In the genomic region with DNA sequence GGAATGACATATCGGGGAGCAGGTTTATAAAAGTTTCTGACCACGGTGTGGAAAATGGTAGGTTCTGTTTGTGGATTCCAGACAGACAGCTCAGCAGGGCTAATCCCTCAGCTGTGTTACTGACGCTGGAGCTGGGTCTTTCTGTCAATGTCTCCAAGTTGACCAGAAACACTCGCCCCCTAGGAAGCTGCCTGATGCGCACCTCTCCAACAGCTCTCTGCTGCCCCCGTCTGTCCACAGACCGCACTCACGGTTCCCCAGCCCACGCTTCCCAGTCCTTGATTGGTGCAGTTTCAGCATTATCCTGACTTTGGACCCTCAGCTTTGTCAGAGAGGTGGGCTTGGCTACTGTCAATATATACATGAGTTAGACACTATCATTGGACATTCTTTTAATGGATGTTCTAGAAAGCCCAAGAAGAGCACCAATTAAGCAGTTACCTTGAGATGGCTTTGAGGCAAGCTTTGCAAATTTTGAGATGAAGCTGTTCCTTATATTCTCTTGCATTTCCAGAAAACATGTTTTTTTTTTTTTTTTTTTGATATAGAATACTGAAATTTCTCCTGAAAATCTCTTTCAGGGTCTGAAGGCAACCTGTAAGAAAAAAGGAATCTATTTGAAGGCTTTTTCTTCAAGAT, we compare ENCODE assay signal across 1 cellular context.
A peak's percentile ranks its signal among the peaks of the same experiment; 100 is the strongest.
TF ChIP-seq lines count a peak whose summit lies in the region.

No MANE protein-coding gene starts in this region.

TF ChIP-seq in HepG2, 621 proteins besides CTCF, POLR2A, EP300 and RAD21 (continued from another document and continues in another):
- TF ChIP-seq, protein P1, sequence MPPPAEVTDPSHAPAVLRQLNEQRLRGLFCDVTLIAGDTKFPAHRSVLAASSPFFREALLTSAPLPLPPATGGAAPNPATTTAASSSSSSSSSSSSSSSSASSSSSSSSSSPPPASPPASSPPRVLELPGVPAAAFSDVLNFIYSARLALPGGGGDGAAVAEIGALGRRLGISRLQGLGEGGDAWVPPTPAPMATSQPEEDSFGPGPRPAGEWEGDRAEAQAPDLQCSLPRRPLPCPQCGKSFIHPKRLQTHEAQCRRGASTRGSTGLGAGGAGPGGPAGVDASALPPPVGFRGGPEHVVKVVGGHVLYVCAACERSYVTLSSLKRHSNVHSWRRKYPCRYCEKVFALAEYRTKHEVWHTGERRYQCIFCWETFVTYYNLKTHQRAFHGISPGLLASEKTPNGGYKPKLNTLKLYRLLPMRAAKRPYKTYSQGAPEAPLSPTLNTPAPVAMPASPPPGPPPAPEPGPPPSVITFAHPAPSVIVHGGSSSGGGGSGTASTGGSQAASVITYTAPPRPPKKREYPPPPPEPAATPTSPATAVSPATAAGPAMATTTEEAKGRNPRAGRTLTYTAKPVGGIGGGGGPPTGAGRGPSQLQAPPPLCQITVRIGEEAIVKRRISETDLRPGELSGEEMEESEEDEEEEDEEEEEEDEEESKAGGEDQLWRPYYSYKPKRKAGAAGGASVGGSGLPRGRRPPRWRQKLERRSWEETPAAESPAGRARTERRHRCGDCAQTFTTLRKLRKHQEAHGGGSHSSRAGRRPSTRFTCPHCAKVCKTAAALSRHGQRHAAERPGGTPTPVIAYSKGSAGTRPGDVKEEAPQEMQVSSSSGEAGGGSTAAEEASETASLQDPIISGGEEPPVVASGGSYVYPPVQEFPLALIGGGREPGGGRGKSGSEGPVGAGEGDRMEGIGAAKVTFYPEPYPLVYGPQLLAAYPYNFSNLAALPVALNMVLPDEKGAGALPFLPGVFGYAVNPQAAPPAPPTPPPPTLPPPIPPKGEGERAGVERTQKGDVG (CRISPR knock-in tag; IDR thresholded peaks at IDR 0.05; ENCODE audit: borderline replicate concordance): no peak
- TF ChIP-seq KMT2A (CRISPR knock-in tag; IDR thresholded peaks at IDR 0.05) (no peak), KDM2A (CRISPR knock-in tag; IDR thresholded peaks at IDR 0.05; ENCODE audit: borderline replicate concordance, low read depth) (peak; percentile 70; the same call in 1 of the 2 replicates), ZNF782 (CRISPR knock-in tag; IDR thresholded peaks at IDR 0.05; ENCODE audit: borderline replicate concordance) (no peak), RBFOX2 (IDR thresholded peaks at IDR 0.05; ENCODE audit: low read depth, low read length) (no peak), ZNF326 (CRISPR knock-in tag; IDR thresholded peaks at IDR 0.05; ENCODE audit: borderline replicate concordance) (no peak), ATF5 (CRISPR knock-in tag; IDR thresholded peaks at IDR 0.05; ENCODE audit: low read depth) (no peak), MEIS2 (CRISPR knock-in tag; IDR thresholded peaks at IDR 0.05) (no peak), ZNF713 (CRISPR knock-in tag; IDR thresholded peaks at IDR 0.05) (no peak), ZNF234 (CRISPR knock-in tag; conservative IDR thresholded peaks at IDR 0.05) (no peak), ZNF792 (CRISPR knock-in tag; IDR thresholded peaks at IDR 0.05) (no peak), ZNF225 (CRISPR knock-in tag; IDR thresholded peaks at IDR 0.05) (no peak), ATF7-NPFF (CRISPR knock-in tag; IDR thresholded peaks at IDR 0.05; ENCODE audit: low read depth) (no peak), ATF7 (IDR thresholded peaks at IDR 0.05) (no peak), ATF7 (CRISPR knock-in tag; IDR thresholded peaks at IDR 0.05) (no peak), ZNF484 (CRISPR knock-in tag; IDR thresholded peaks at IDR 0.05; ENCODE audit: borderline replicate concordance, low read depth) (no peak), FOXP1 (IDR thresholded peaks at IDR 0.05) (no peak), FOXP1 (CRISPR knock-in tag; IDR thresholded peaks at IDR 0.05) (no peak), MED13 (CRISPR knock-in tag; IDR thresholded peaks at IDR 0.05) (no peak), CCDC6 (CRISPR knock-in tag; IDR thresholded peaks at IDR 0.05) (no peak), ZBTB7A (CRISPR knock-in tag; IDR thresholded peaks at IDR 0.05) (0 out of 2 replicates have a peak, but pooled peaks have one; percentile 31), MED8 (CRISPR knock-in tag; IDR thresholded peaks at IDR 0.05; ENCODE audit: insufficient replicate concordance) (no peak), NFYB (CRISPR knock-in tag; IDR thresholded peaks at IDR 0.05) (no peak), ZNF773 (CRISPR knock-in tag; IDR thresholded peaks at IDR 0.05; ENCODE audit: borderline replicate concordance) (no peak), ZMYM4 (CRISPR knock-in tag; IDR thresholded peaks at IDR 0.05) (peak; percentile 56; the same call in 1 of the 2 replicates), RORA (CRISPR knock-in tag; IDR thresholded peaks at IDR 0.05) (no peak), NRL (CRISPR knock-in tag; IDR thresholded peaks at IDR 0.05; ENCODE audit: borderline replicate concordance) (no peak), ZNF260 (CRISPR knock-in tag; IDR thresholded peaks at IDR 0.05; ENCODE audit: borderline replicate concordance, low read depth) (no peak), ZNF891 (CRISPR knock-in tag; IDR thresholded peaks at IDR 0.05) (no peak), MTF2 (CRISPR knock-in tag; IDR thresholded peaks at IDR 0.05; ENCODE audit: borderline replicate concordance) (no peak), AHR (CRISPR knock-in tag; IDR thresholded peaks at IDR 0.05) (0 out of 2 replicates have a peak, but pooled peaks have one; percentile 37), MAFK (conservative IDR thresholded peaks at IDR 0.05 in 1 of 2, IDR thresholded peaks at IDR 0.05 in 1 of 2; ENCODE audit: low read length in 2 of 2) (peak in 1 of 2 experiments; percentile 49; a peak in 1 of 4 replicates), ADNP (CRISPR knock-in tag; IDR thresholded peaks at IDR 0.05) (no peak), DNMT1 (CRISPR knock-in tag; IDR thresholded peaks at IDR 0.05) (no peak), ZFP91 (CRISPR knock-in tag; IDR thresholded peaks at IDR 0.05; ENCODE audit: borderline replicate concordance) (0 out of 2 replicates have a peak, but pooled peaks have one; percentile 21), ZNF547 (CRISPR knock-in tag; IDR thresholded peaks at IDR 0.05) (no peak), USF2 (IDR thresholded peaks at IDR 0.05; ENCODE audit: low read depth, low read length) (no peak), USF2 (CRISPR knock-in tag; IDR thresholded peaks at IDR 0.05; ENCODE audit: borderline replicate concordance) (no peak), GTF2F1 (IDR thresholded peaks at IDR 0.05; ENCODE audit: low read length) (no peak), ZNF841 (CRISPR knock-in tag; IDR thresholded peaks at IDR 0.05; ENCODE audit: borderline replicate concordance) (no peak), MIER2 (CRISPR knock-in tag; IDR thresholded peaks at IDR 0.05) (no peak), ZMYM3 (CRISPR knock-in tag; IDR thresholded peaks at IDR 0.05) (no peak), ZNF709 (CRISPR knock-in tag; IDR thresholded peaks at IDR 0.05) (no peak), RELA (CRISPR knock-in tag; IDR thresholded peaks at IDR 0.05) (no peak), HHEX (CRISPR knock-in tag; IDR thresholded peaks at IDR 0.05) (no peak), ZNF274 (CRISPR knock-in tag; IDR thresholded peaks at IDR 0.05) (no peak)
- TF ChIP-seq, protein P2, sequence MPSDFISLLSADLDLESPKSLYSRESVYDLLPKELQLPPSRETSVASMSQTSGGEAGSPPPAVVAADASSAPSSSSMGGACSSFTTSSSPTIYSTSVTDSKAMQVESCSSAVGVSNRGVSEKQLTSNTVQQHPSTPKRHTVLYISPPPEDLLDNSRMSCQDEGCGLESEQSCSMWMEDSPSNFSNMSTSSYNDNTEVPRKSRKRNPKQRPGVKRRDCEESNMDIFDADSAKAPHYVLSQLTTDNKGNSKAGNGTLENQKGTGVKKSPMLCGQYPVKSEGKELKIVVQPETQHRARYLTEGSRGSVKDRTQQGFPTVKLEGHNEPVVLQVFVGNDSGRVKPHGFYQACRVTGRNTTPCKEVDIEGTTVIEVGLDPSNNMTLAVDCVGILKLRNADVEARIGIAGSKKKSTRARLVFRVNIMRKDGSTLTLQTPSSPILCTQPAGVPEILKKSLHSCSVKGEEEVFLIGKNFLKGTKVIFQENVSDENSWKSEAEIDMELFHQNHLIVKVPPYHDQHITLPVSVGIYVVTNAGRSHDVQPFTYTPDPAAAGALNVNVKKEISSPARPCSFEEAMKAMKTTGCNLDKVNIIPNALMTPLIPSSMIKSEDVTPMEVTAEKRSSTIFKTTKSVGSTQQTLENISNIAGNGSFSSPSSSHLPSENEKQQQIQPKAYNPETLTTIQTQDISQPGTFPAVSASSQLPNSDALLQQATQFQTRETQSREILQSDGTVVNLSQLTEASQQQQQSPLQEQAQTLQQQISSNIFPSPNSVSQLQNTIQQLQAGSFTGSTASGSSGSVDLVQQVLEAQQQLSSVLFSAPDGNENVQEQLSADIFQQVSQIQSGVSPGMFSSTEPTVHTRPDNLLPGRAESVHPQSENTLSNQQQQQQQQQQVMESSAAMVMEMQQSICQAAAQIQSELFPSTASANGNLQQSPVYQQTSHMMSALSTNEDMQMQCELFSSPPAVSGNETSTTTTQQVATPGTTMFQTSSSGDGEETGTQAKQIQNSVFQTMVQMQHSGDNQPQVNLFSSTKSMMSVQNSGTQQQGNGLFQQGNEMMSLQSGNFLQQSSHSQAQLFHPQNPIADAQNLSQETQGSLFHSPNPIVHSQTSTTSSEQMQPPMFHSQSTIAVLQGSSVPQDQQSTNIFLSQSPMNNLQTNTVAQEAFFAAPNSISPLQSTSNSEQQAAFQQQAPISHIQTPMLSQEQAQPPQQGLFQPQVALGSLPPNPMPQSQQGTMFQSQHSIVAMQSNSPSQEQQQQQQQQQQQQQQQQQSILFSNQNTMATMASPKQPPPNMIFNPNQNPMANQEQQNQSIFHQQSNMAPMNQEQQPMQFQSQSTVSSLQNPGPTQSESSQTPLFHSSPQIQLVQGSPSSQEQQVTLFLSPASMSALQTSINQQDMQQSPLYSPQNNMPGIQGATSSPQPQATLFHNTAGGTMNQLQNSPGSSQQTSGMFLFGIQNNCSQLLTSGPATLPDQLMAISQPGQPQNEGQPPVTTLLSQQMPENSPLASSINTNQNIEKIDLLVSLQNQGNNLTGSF (CRISPR knock-in tag; IDR thresholded peaks at IDR 0.05): no peak
- TF ChIP-seq, protein P3, sequence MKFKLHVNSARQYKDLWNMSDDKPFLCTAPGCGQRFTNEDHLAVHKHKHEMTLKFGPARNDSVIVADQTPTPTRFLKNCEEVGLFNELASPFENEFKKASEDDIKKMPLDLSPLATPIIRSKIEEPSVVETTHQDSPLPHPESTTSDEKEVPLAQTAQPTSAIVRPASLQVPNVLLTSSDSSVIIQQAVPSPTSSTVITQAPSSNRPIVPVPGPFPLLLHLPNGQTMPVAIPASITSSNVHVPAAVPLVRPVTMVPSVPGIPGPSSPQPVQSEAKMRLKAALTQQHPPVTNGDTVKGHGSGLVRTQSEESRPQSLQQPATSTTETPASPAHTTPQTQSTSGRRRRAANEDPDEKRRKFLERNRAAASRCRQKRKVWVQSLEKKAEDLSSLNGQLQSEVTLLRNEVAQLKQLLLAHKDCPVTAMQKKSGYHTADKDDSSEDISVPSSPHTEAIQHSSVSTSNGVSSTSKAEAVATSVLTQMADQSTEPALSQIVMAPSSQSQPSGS (CRISPR knock-in tag; IDR thresholded peaks at IDR 0.05): no peak
- TF ChIP-seq, protein P4, sequence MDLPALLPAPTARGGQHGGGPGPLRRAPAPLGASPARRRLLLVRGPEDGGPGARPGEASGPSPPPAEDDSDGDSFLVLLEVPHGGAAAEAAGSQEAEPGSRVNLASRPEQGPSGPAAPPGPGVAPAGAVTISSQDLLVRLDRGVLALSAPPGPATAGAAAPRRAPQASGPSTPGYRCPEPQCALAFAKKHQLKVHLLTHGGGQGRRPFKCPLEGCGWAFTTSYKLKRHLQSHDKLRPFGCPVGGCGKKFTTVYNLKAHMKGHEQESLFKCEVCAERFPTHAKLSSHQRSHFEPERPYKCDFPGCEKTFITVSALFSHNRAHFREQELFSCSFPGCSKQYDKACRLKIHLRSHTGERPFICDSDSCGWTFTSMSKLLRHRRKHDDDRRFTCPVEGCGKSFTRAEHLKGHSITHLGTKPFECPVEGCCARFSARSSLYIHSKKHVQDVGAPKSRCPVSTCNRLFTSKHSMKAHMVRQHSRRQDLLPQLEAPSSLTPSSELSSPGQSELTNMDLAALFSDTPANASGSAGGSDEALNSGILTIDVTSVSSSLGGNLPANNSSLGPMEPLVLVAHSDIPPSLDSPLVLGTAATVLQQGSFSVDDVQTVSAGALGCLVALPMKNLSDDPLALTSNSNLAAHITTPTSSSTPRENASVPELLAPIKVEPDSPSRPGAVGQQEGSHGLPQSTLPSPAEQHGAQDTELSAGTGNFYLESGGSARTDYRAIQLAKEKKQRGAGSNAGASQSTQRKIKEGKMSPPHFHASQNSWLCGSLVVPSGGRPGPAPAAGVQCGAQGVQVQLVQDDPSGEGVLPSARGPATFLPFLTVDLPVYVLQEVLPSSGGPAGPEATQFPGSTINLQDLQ (CRISPR knock-in tag; IDR thresholded peaks at IDR 0.05): no peak
